ENCODE assay signal across 18 cellular contexts in genomic region chr14:59199205-59199604, GRCh38.
DNase-seq lines count a peak whose midpoint lies in the region; TF ChIP-seq lines count a peak whose summit lies in the region.
"Had no signal": no experiment of that assay in that cellular context is flagged by ENCODE, and none has a peak within 500 bp of the region (broad histone marks: within the 10 kb centered on the region; RNA-seq: fewer than 3 reads in every experiment).

No MANE protein-coding gene starts in this region.

- no peak for TF ChIP-seq POLR2A in NB4 (IDR thresholded peaks at IDR 0.05; ENCODE audit: extremely low read depth, insufficient read length)

- DNase-seq in NCI-H82 (lab: John Stamatoyannopoulos, UW) (peak; percentile 29), NCI-H82 treated with DMSO at 0.1 percent for 48 hours (lab: John Stamatoyannopoulos, UW; ENCODE audit: unreplicated experiment) (no peak), NB4 (ENCODE audit: low read depth) (no peak), coronary artery (ENCODE audit: low spot score) (no peak), smooth muscle cell of the brain vasculature (ENCODE audit: low read depth, low spot score) (peak; percentile 41), NCI-H128 (lab: John Stamatoyannopoulos, UW; ENCODE audit: unreplicated experiment) (no peak), NCI-H2171 treated with DMSO at 0.1 percent for 48 hours (lab: John Stamatoyannopoulos, UW) (no peak), NCI-H1048 (lab: John Stamatoyannopoulos, UW) (no peak)
- DNase-seq: activated naive CD4-positive, alpha-beta T cell treated with anti-CD3 and anti-CD28 coated beads, Interleukin-2, amount 50 U/mL, for 16 hours; activated T-cell treated with anti-CD3 and anti-CD28 coated beads for 4 hours; C1 segment of cervical spinal cord; DMS153; naive B cell; NCI-H2029 treated with DMSO at 0.1 percent for 48 hours; NCI-H774; RPMI8226; SW 1271; trophoblast cell had no signal

- H3K4me3 ChIP-seq in NB4 (ENCODE audit: low read depth, low read length) = no peak overlapping the region
- H3K4me3 ChIP-seq in coronary artery = peak overlapping the region; percentile 4

- peak; percentile 6 for TF ChIP-seq CTCF in NB4 (IDR thresholded peaks at IDR 0.05; ENCODE audit: low read depth, low read length)
- no peak for TF ChIP-seq CTCF in coronary artery (IDR thresholded peaks at IDR 0.05)

- H3K27ac ChIP-seq in coronary artery = peak overlapping the region; percentile 55 to 57

Comparison
In these comparisons a context has a peak if more than half of its experiments do, and no peak if none do; other contexts are left out.
1. DNase-seq: peak in NCI-H82 (single experiment) and smooth muscle cell of the brain vasculature (single experiment); none in NCI-H82 treated with DMSO at 0.1 percent for 48 hours (single experiment), NB4 (single experiment), coronary artery (single experiment), NCI-H128 (single experiment), NCI-H2171 treated with DMSO at 0.1 percent for 48 hours (single experiment) and NCI-H1048 (single experiment).